Comparison of ENCODE assay signal across 8 cellular contexts in genomic region chr2:26245810-26246209, GRCh38. TPM values are rescaled to one million over a fixed set of nuclear protein-coding genes. Genes with fewer than 3 reads are reported as not detected.
DNase-seq lines count a peak whose midpoint lies in the region; ATAC-seq and TF ChIP-seq lines count a peak whose summit lies in the region.

No MANE protein-coding gene starts in this region.

- H3K27ac Mint-ChIP-seq in T-cell = peak overlapping the region; percentile 100

- peak; percentile 36 for ATAC-seq in GM18508 (IDR thresholded peaks at IDR 0.05; ENCODE audit: insufficient read depth, unreplicated experiment)
- ATAC-seq in HG03064 (IDR thresholded peaks at IDR 0.05; ENCODE audit: low read depth, unreplicated experiment) = peak; percentile 44
- no peak for ATAC-seq in T-cell (replicated peaks in 1 of 4)

- no peaks in the 10 kb centered on the region for H3K9me3 Mint-ChIP-seq in T-cell

- H3K9ac ChIP-seq in skeletal muscle satellite cell (ENCODE audit: low read depth, low read length) = peak overlapping the region; percentile 94

- TF ChIP-seq CTCF in foreskin fibroblast (IDR thresholded peaks at IDR 0.05; ENCODE audit: low read depth, low read length) = no peak

- DNase-seq in A172 (ENCODE audit: low spot score) (peak; percentile 8), T-cell (no peak), foreskin fibroblast (peak in 1 of 2 donors; percentile 27), GM19238 (ENCODE audit: insufficient read length, low spot score) (no peak)
- DNase-seq in stimulated activated CD4-positive, alpha-beta T cell treated with anti-CD3 and anti-CD28 coated beads, Interleukin-12 subunit alpha, Interleukin-12 subunit beta, amount 100 ng/mL, for 4 hours = no peak

- peaks cover 20% of the 10 kb centered on the region for H3K4me1 ChIP-seq in skeletal muscle satellite cell (ENCODE audit: control insufficient read depth, insufficient read depth, low read length)

- CTCF ChIA-PET in T-cell (lab: Charles Lee) = no interaction called here

- H3K4me3 ChIP-seq in foreskin fibroblast (ENCODE audit: low read depth in 1 of 2, low read length in 2 of 2) (peak overlapping the region; percentile 92 to 93), skeletal muscle satellite cell (ENCODE audit: low read length) (peak overlapping the region; percentile 90)

- no peaks in the 10 kb centered on the region for H3K27me3 Mint-ChIP-seq in T-cell

- H3K36me3 ChIP-seq in skeletal muscle satellite cell (ENCODE audit: insufficient read depth, low read length) = no peaks in the 10 kb centered on the region

- peak overlapping the region; percentile 97 to 100 (median 99) for H3K4me3 Mint-ChIP-seq in T-cell

- H3K27me3 ChIP-seq in skeletal muscle satellite cell (ENCODE audit: control insufficient read depth, insufficient read depth, low read length) = no peaks in the 10 kb centered on the region

- POLR2A ChIA-PET in T-cell (lab: Charles Lee) = interaction anchor here (0.6 to 0.7 kb wide), 2 partner anchors 630 to 1670 kb away, joined by 3 read pairs; no protein-coding TSS in a partner anchor

- H3K36me3 Mint-ChIP-seq in T-cell = no peaks in the 10 kb centered on the region

- H3K4me1 Mint-ChIP-seq in T-cell = peaks cover 61 to 65% (median 62%) of the 10 kb centered on the region in 3 donors

- no peaks in the 10 kb centered on the region for H3K9me3 ChIP-seq in skeletal muscle satellite cell (replicated peaks; ENCODE audit: low read length)

- peak overlapping the region; percentile 89 for H3K4me2 ChIP-seq in skeletal muscle satellite cell (ENCODE audit: low read length)

RNA-seq across cellular contexts. Expression of gene HADHB, which starts 1.1 kb away (rescaled TPM):
- 115 and 117 TPM in 2 replicates for total RNA-seq in A172 (2014; rRNA removed; shearing (Covaris generic))
- total RNA-seq in T-cell = 10 to 100 TPM; 44.4 to 62.9 (median 54.3) TPM
- 91.1 and 92.3 TPM in 2 replicates for total RNA-seq in skeletal muscle satellite cell (2012; rRNA removed)

RNA-seq across cellular contexts. Expression of gene HADHA, which starts 1.4 kb away (rescaled TPM):
- 113 and 121 TPM in 2 replicates for total RNA-seq in A172 (2014; rRNA removed; shearing (Covaris generic))
- total RNA-seq in T-cell = 10 to 100 TPM; 76.1 to 95.8 (median 91.9) TPM
- 116 and 137 TPM in 2 replicates for total RNA-seq in skeletal muscle satellite cell (2012; rRNA removed)

Comparison
In these comparisons a context has a peak if more than half of its experiments do, and no peak if none do; other contexts are left out.
1. ATAC-seq: peak in GM18508 (single experiment) and HG03064 (single experiment); none in T-cell (0 of 4).